ENCODE assay signal across 11 cellular contexts in genomic region chr10:114537791-114538543, GRCh38.
A peak's percentile ranks its signal among the peaks of the same experiment; 100 is the strongest.
DNase-seq lines count a peak whose midpoint lies in the region; ATAC-seq and TF ChIP-seq lines count a peak whose summit lies in the region.
"Had no signal": no experiment of that assay in that cellular context is flagged by ENCODE, and none has a peak within 500 bp of the region (broad histone marks: within the 10 kb centered on the region; RNA-seq: fewer than 3 reads in every experiment).

No MANE protein-coding gene starts in this region.

- H3K4me1 Mint-ChIP-seq in Calu3 (ENCODE audit: low read depth, unreplicated experiment) (peaks cover 24% of the 10 kb centered on the region), immature natural killer cell (peaks cover 52 to 57% of the 10 kb centered on the region in 2 donors)
- peaks cover 62% of the 10 kb centered on the region for H3K4me1 Mint-ChIP-seq in activated CD4-positive, alpha-beta memory T cell treated with anti-CD3 and anti-CD28 coated beads, Interleukin-2, amount 10 ng/mL, durations not matched to agents 7 days and 5 days

- DNase-seq in A673 (ENCODE audit: low spot score) (peak; percentile 27), Calu3 (no peak), immature natural killer cell (no peak), HCEC 1CT (no peak), GM19240 (ENCODE audit: insufficient read length, low spot score) (no peak), NCI-H1048 (lab: John Stamatoyannopoulos, UW) (no peak), upper lobe of right lung (no peak)
- DNase-seq in activated CD4-positive, alpha-beta memory T cell treated with anti-CD3 and anti-CD28 coated beads, Interleukin-2, amount 10 ng/mL, durations not matched to agents 7 days and 5 days, result no peak
- DNase-seq: glutamatergic neuron, MG63, NCI-H446 treated with DMSO at 0.1 percent for 48 hours had no signal

- intact Hi-C loops in A673 (cut with micrococcal nuclease; ENCODE audit: unreplicated experiment) (no loop called here), Calu3 (cut with micrococcal nuclease; ENCODE audit: unreplicated experiment) (no loop called here), upper lobe of right lung (cut with DNase I) (loop anchor here (10.0 kb wide), 1 partner anchor 53 kb away; no protein-coding TSS in a partner anchor)

- H3K4me3 ChIP-seq in A673 (ENCODE audit: low read depth, low read length, poor library complexity, severe bottlenecking) (no peak overlapping the region), upper lobe of right lung (no peak overlapping the region)
- H3K4me3 ChIP-seq: MG63 had no signal

- H3K9me3 Mint-ChIP-seq in Calu3 (ENCODE audit: low read depth, unreplicated experiment) (no peaks in the 10 kb centered on the region), immature natural killer cell (no peaks in the 10 kb centered on the region)
- peaks cover 2% of the 10 kb centered on the region for H3K9me3 Mint-ChIP-seq in activated CD4-positive, alpha-beta memory T cell treated with anti-CD3 and anti-CD28 coated beads, Interleukin-2, amount 10 ng/mL, durations not matched to agents 7 days and 5 days

- BruUV-seq in A673 (replicated peaks; lab: Mats Ljungman, UMichigan) (no TSS peak), Calu3 (replicated peaks; lab: Mats Ljungman, UMichigan) (TSS peak; percentile 86)

- H3K4me3 Mint-ChIP-seq in Calu3 (ENCODE audit: low read depth, unreplicated experiment), result no peak overlapping the region
- H3K4me3 Mint-ChIP-seq in activated CD4-positive, alpha-beta memory T cell treated with anti-CD3 and anti-CD28 coated beads, Interleukin-2, amount 10 ng/mL, durations not matched to agents 7 days and 5 days, result no peak overlapping the region
- peak overlapping the region in 3 of 5 donors; percentile 8 to 45 (median 34) for H3K4me3 Mint-ChIP-seq in immature natural killer cell

- H3K27me3 Mint-ChIP-seq in Calu3 (ENCODE audit: unreplicated experiment) (no peaks in the 10 kb centered on the region), immature natural killer cell (ENCODE audit: low read depth in 3 of 3) (peaks cover 6 to 19% (median 18%) of the 10 kb centered on the region in 3 donors)
- no peaks in the 10 kb centered on the region for H3K27me3 Mint-ChIP-seq in activated CD4-positive, alpha-beta memory T cell treated with anti-CD3 and anti-CD28 coated beads, Interleukin-2, amount 10 ng/mL, durations not matched to agents 7 days and 5 days

- no peaks in the 10 kb centered on the region for H3K9me3 ChIP-seq in A673 (ENCODE audit: low read depth, low read length, poor library complexity, severe bottlenecking)
- H3K9me3 ChIP-seq in upper lobe of right lung, result no peaks in the 10 kb centered on the region
- H3K9me3 ChIP-seq: MG63 had no signal

- CTCF ChIA-PET in A673 (lab: Charles Lee) (no interaction called here), Calu3 (lab: Charles Lee) (no interaction called here)
- CTCF ChIA-PET in activated CD4-positive, alpha-beta memory T cell treated with anti-CD3 and anti-CD28 coated beads, Interleukin-2, amount 10 ng/mL, durations not matched to agents 7 days and 5 days (lab: Charles Lee), result interaction anchor here (2.7 kb wide), 1 partner anchor 11 kb away, joined by 14 read pairs; no protein-coding TSS in a partner anchor

- H3K27me3 ChIP-seq in A673 (replicated peaks; ENCODE audit: insufficient read depth, low read depth, low read length, poor library complexity), result no peaks in the 10 kb centered on the region
- H3K27me3 ChIP-seq in upper lobe of right lung, result no peaks in the 10 kb centered on the region
- H3K27me3 ChIP-seq: MG63 had no signal

- H3K27ac Mint-ChIP-seq in Calu3 (ENCODE audit: unreplicated experiment), result peak overlapping the region; percentile 47
- peak overlapping the region; percentile 53 for H3K27ac Mint-ChIP-seq in activated CD4-positive, alpha-beta memory T cell treated with anti-CD3 and anti-CD28 coated beads, Interleukin-2, amount 10 ng/mL, durations not matched to agents 7 days and 5 days
- H3K27ac Mint-ChIP-seq in immature natural killer cell, result peak overlapping the region in 5 of 6 donors; percentile 67 to 94 (median 84)

- H3K4me1 ChIP-seq in A673 (ENCODE audit: insufficient read depth, low read length, poor library complexity, severe bottlenecking), result peaks cover 10% of the 10 kb centered on the region
- peaks cover 27% of the 10 kb centered on the region for H3K4me1 ChIP-seq in upper lobe of right lung

- POLR2A ChIA-PET in A673 (lab: Charles Lee; ENCODE audit: low non-redundant PET), result no interaction called here
- POLR2A ChIA-PET in activated CD4-positive, alpha-beta memory T cell treated with anti-CD3 and anti-CD28 coated beads, Interleukin-2, amount 10 ng/mL, durations not matched to agents 7 days and 5 days (lab: Charles Lee), result interaction anchor here (8.5 to 10.0 kb wide), 2 partner anchors 13 to 39 kb away, joined by 74 to 211 read pairs; no protein-coding TSS in a partner anchor

- no peaks in the 10 kb centered on the region for H3K36me3 ChIP-seq in A673 (ENCODE audit: insufficient read depth, low read length, poor library complexity, severe bottlenecking)
- H3K36me3 ChIP-seq in upper lobe of right lung, result no peaks in the 10 kb centered on the region

- no peak for ATAC-seq in upper lobe of right lung

- H3K27ac ChIP-seq in A673 (ENCODE audit: low read depth, low read length, poor library complexity, severe bottlenecking), result no peak overlapping the region
- no peak overlapping the region for H3K27ac ChIP-seq in upper lobe of right lung

- TF ChIP-seq CTCF in A673 (conservative IDR thresholded peaks at IDR 0.05; ENCODE audit: low read depth, low read length), result no peak
- TF ChIP-seq CTCF in Calu3 (IDR thresholded peaks at IDR 0.05; ENCODE audit: unreplicated experiment), result no peak
- TF ChIP-seq CTCF in upper lobe of right lung (IDR thresholded peaks at IDR 0.05), result no peak

- H3K36me3 Mint-ChIP-seq in Calu3 (ENCODE audit: insufficient read depth, unreplicated experiment) (no peaks in the 10 kb centered on the region), immature natural killer cell (no peaks in the 10 kb centered on the region)
- peaks cover 8% of the 10 kb centered on the region for H3K36me3 Mint-ChIP-seq in activated CD4-positive, alpha-beta memory T cell treated with anti-CD3 and anti-CD28 coated beads, Interleukin-2, amount 10 ng/mL, durations not matched to agents 7 days and 5 days (ENCODE audit: low read depth)

Comparison
In these comparisons a context has a peak if more than half of its experiments do, and no peak if none do; other contexts are left out.
1. H3K4me3 Mint-ChIP-seq: peak in immature natural killer cell (3 of 5); none in Calu3 (single experiment) and activated CD4-positive, alpha-beta memory T cell treated with anti-CD3 and anti-CD28 coated beads, Interleukin-2, amount 10 ng/mL, durations not matched to agents 7 days and 5 days (single experiment).
2. Peak in every context shown above with its lines, with median percentiles within 50 percentile points of each other: H3K27ac Mint-ChIP-seq.